ENCODE assay signal across 18 cellular contexts in the genomic region with DNA sequence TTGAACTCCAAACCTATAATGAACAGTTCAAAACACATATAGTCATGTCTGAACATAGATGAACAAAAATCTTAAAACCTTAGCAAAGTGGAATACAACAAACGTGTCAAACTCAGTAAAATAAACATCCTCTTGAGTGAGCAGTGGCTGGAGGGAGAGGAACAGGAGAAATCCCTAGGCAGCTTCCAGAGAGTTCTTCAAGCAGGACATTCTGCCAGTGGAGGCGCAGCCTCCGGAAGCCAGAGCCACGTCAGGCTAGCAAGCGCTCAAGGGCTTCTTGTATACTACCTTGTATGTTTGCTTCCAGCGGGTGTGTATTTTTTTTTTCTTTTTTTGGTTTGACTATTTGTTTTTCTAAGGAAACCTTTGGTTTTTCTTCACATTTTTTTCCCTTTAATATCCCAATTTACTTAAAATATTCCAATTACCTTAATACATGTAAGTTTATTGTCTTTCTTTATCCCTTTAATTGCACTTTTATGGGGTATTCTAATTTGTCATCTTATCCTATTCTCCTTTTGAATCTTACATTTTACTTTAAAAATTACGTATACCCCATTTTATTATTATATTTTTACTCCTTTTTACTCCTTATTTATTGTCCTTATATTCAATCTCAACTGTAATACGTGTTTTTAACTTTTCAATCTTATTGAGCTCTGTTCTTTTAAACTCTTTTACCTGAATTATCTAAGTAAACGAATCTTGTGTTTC. TPM values are rescaled to one million over a fixed set of nuclear protein-coding genes. Genes with fewer than 3 reads are reported as not detected.
DNase-seq lines count a peak whose midpoint lies in the region; ATAC-seq and TF ChIP-seq lines count a peak whose summit lies in the region.
"Had no signal": no experiment of that assay in that cellular context is flagged by ENCODE, and none has a peak within 500 bp of the region (broad histone marks: within the 10 kb centered on the region; RNA-seq: fewer than 3 reads in every experiment).

No MANE protein-coding gene starts in this region.

- no peak overlapping the region for H3K4me3 ChIP-seq in H7 (ENCODE audit: insufficient read depth, low read depth, low read length)
- H3K4me3 ChIP-seq in brain microvascular endothelial cell (ENCODE audit: low read depth, low read length): no peak overlapping the region
- H3K4me3 ChIP-seq in mesendoderm (ENCODE audit: low read length): no peak overlapping the region
- H3K4me3 ChIP-seq: ascending aorta, transverse colon had no signal

- WGBS in mesendoderm (ENCODE audit: extremely low coverage, insufficient coverage, low lambda C conversion rate): 100% methylated on average over 2 of the region's 9 CpGs

- H3K4ac ChIP-seq in mesendoderm (ENCODE audit: low read depth, low read length): no peak overlapping the region

- no peak overlapping the region for H3K27ac ChIP-seq in brain microvascular endothelial cell
- H3K27ac ChIP-seq in mesendoderm (ENCODE audit: low read depth, low read length): no peak overlapping the region
- H3K27ac ChIP-seq: ascending aorta, transverse colon had no signal

- H2BK5ac ChIP-seq in mesendoderm (ENCODE audit: low read length): no peak overlapping the region

- H3K18ac ChIP-seq in mesendoderm (ENCODE audit: low read length): peak overlapping the region; percentile 60

- H3K56ac ChIP-seq in mesendoderm (ENCODE audit: low read length): no peak overlapping the region

- H4K5ac ChIP-seq in mesendoderm (ENCODE audit: low read length): no peak overlapping the region

- H3K36me3 ChIP-seq in H7 (replicated peaks; ENCODE audit: control insufficient read depth, insufficient read depth, low read length) (no peaks in the 10 kb centered on the region), brain microvascular endothelial cell (replicated peaks) (no peaks in the 10 kb centered on the region), mesendoderm (ENCODE audit: control insufficient read depth, insufficient read depth, low read length) (no peaks in the 10 kb centered on the region)
- H3K36me3 ChIP-seq: ascending aorta, transverse colon had no signal

- H3K23ac ChIP-seq in mesendoderm (ENCODE audit: low read length): no peak overlapping the region

- no peak for TF ChIP-seq CTCF in brain microvascular endothelial cell (IDR thresholded peaks at IDR 0.05; ENCODE audit: low read depth, low read length, missing control alignments)

- no peaks in the 10 kb centered on the region for H3K4me1 ChIP-seq in mesendoderm (ENCODE audit: control insufficient read depth, low read depth, low read length)
- H3K4me1 ChIP-seq: ascending aorta, transverse colon had no signal

- peak; percentile 33 for DNase-seq in H7
- peak; percentile 27 for DNase-seq in brain microvascular endothelial cell
- peak; percentile 46 for DNase-seq in left cardiac atrium
- DNase-seq in mesendoderm: peak; percentile 54
- no peak for DNase-seq in NCI-H2227 (lab: John Stamatoyannopoulos, UW; ENCODE audit: unreplicated experiment)
- DNase-seq: activated B cell treated with CpG ODN at 0.5 μM for 24 hours; activated gamma-delta T cell treated with Interleukin-2 at 50 U/mL for 16 hours; effector CD4-positive, alpha-beta T cell; foreskin melanocyte; GDM1; NCI-H1930; stimulated activated CD4-positive, alpha-beta T cell treated with anti-CD3 and anti-CD28 coated beads, Interleukin-1b, Interleukin-23, amount 100 ng/mL, for 48 hours; transverse colon had no signal

- H3K27me3 ChIP-seq in H7 (ENCODE audit: control insufficient read depth, insufficient read depth, low read length) (peaks cover 1% of the 10 kb centered on the region; the same call in 1 of the 2 replicates), brain microvascular endothelial cell (replicated peaks) (no peaks in the 10 kb centered on the region), mesendoderm (ENCODE audit: insufficient read depth, low read length, poor library complexity) (no peaks in the 10 kb centered on the region)
- H3K27me3 ChIP-seq: ascending aorta, transverse colon had no signal

- in situ Hi-C loops in brain microvascular endothelial cell (cut with HindIII; ENCODE audit: low pct_ligation_motif_present, low sequenced_read_pairs): no loop called here

- H3K9ac ChIP-seq in mesendoderm (ENCODE audit: low read length): no peak overlapping the region

- no peak overlapping the region for H2AK5ac ChIP-seq in mesendoderm (ENCODE audit: low read length)

- H3K4me2 ChIP-seq in mesendoderm (ENCODE audit: low read length): no peak overlapping the region

- ATAC-seq in left cardiac atrium: peak; percentile 41 to 68
- no peak for ATAC-seq in GM19452 (IDR thresholded peaks at IDR 0.05; ENCODE audit: unreplicated experiment)
- ATAC-seq in HG03521 (IDR thresholded peaks at IDR 0.05; ENCODE audit: unreplicated experiment): no peak
- ATAC-seq in GM18519 (IDR thresholded peaks at IDR 0.05; ENCODE audit: low FRiP score, unreplicated experiment): no peak

- intact Hi-C loops in left cardiac atrium (cut with DNase I): no loop called here

- no peaks in the 10 kb centered on the region for H3K79me1 ChIP-seq in mesendoderm (ENCODE audit: low read length)

- no peak overlapping the region for H2BK15ac ChIP-seq in mesendoderm (replicated peaks; ENCODE audit: low read depth)

- H3K79me2 ChIP-seq in mesendoderm (ENCODE audit: control insufficient read depth, insufficient read depth, low read length): no peaks in the 10 kb centered on the region

- H2BK120ac ChIP-seq in mesendoderm (ENCODE audit: low read depth, low read length): no peak overlapping the region

- no peak overlapping the region for H4K8ac ChIP-seq in mesendoderm (ENCODE audit: low read depth, low read length)

RNA-seq across cellular contexts. Expression of a gene that starts 42.0 kb away (rescaled TPM):
- total RNA-seq in H7 (2014; rRNA removed; shearing (Covaris generic)): 0.37 and 0.76 TPM in 2 replicates
- 1 to 10 TPM; 3.8 to 4.9 TPM for total RNA-seq in left cardiac atrium
- polyA plus RNA-seq in mesendoderm (2013, experiment 1 of 2): 5.5 TPM
- 5.7 TPM for polyA plus RNA-seq in mesendoderm (2013, experiment 2 of 2)
- polyA plus RNA-seq: keratinocyte had no signal

RNA-seq across cellular contexts. Expression of a gene that starts 56.1 kb away (rescaled TPM):
- 36.0 and 38.5 TPM in 2 replicates for total RNA-seq in H7 (2014; rRNA removed; shearing (Covaris generic))
- 10 to 100 TPM; 20.2 to 23.6 TPM for total RNA-seq in left cardiac atrium
- polyA plus RNA-seq in mesendoderm (2013, experiment 1 of 2): 41.5 TPM
- polyA plus RNA-seq in mesendoderm (2013, experiment 2 of 2): 40.8 TPM

Comparison
In these comparisons a context has a peak if more than half of its experiments do, and no peak if none do; other contexts are left out.
1. ATAC-seq: peak in left cardiac atrium (2 of 2); none in GM19452 (single experiment), HG03521 (single experiment) and GM18519 (single experiment).